In genomic region chr1:22352896-22353295, GRCh38 we compare ENCODE assay signal across 28 cellular contexts.
"Had no signal": no experiment of that assay in that cellular context is flagged by ENCODE, and none has a peak within 500 bp of the region (broad histone marks: within the 10 kb centered on the region; RNA-seq: fewer than 3 reads in every experiment).

No MANE protein-coding gene starts in this region.

- H3K27ac Mint-ChIP-seq: dendritic cell treated with granulocyte-macrophage colony-stimulating factor and Interleukin-4, amounts not matched to agents 40 ng/mL and 50 ng/mL, for 4 days; effector memory CD8-positive, alpha-beta T cell; endodermal cell had no signal

- H3K36me3 ChIP-seq: colonic mucosa, esophagus muscularis mucosa, esophagus squamous epithelium, gastrocnemius medialis, gastroesophageal sphincter, heart left ventricle, heart right ventricle had no signal

- H3K4me3 Mint-ChIP-seq: dendritic cell treated with granulocyte-macrophage colony-stimulating factor and Interleukin-4, amounts not matched to agents 40 ng/mL and 50 ng/mL, for 4 days; effector memory CD8-positive, alpha-beta T cell; endodermal cell had no signal

- H3K4me3 ChIP-seq: colonic mucosa, coronary artery, dorsolateral prefrontal cortex, esophagus muscularis mucosa, esophagus squamous epithelium, gastrocnemius medialis, gastroesophageal sphincter, heart left ventricle, heart right ventricle had no signal

- H3K27ac ChIP-seq: colonic mucosa, coronary artery, dorsolateral prefrontal cortex, epithelial cell of prostate, esophagus muscularis mucosa, esophagus squamous epithelium, foreskin keratinocyte, gastrocnemius medialis, gastroesophageal sphincter, heart left ventricle, heart right ventricle had no signal

- H3K9me3 Mint-ChIP-seq: dendritic cell treated with granulocyte-macrophage colony-stimulating factor and Interleukin-4, amounts not matched to agents 40 ng/mL and 50 ng/mL, for 4 days; effector memory CD8-positive, alpha-beta T cell had no signal

- DNase-seq: colonic mucosa; cortex of kidney; dermis blood vessel endothelial cell; dorsolateral prefrontal cortex; effector CD4-positive, alpha-beta T cell; effector CD8-positive, alpha-beta T cell; effector memory CD4-positive, alpha-beta T cell; effector memory CD8-positive, alpha-beta T cell; endodermal cell; erythroblast; esophagus squamous epithelium; foreskin fibroblast; foreskin keratinocyte; foreskin melanocyte; gastrocnemius medialis; glutamatergic neuron; head of caudate nucleus; heart left ventricle; heart right ventricle had no signal

- H3K4me1 ChIP-seq: foreskin keratinocyte, gastrocnemius medialis, heart left ventricle, heart right ventricle had no signal

- H3K9me3 ChIP-seq: colonic mucosa, esophagus muscularis mucosa, esophagus squamous epithelium, gastrocnemius medialis, gastroesophageal sphincter, heart left ventricle, heart right ventricle had no signal

- ATAC-seq: effector memory CD8-positive, alpha-beta T cell; esophagus mucosa; foreskin keratinocyte; gastrocnemius medialis; gastroesophageal sphincter; heart left ventricle; heart right ventricle had no signal

- FAIRE-seq: colon, endometrium, endothelial cell of umbilical vein had no signal
